ENCODE assay signal across 9 cellular contexts in genomic region chr6:135087403-135087802, GRCh38. TPM values are rescaled to one million over a fixed set of nuclear protein-coding genes. Genes with fewer than 3 reads are reported as not detected.
DNase-seq lines count a peak whose midpoint lies in the region; ATAC-seq and TF ChIP-seq lines count a peak whose summit lies in the region.
"Had no signal": no experiment of that assay in that cellular context is flagged by ENCODE, and none has a peak within 500 bp of the region (broad histone marks: within the 10 kb centered on the region; RNA-seq: fewer than 3 reads in every experiment).

No MANE protein-coding gene starts in this region.

- peak overlapping the region; percentile 94 for H3K27ac Mint-ChIP-seq in CD4-positive, alpha-beta T cell
- peak overlapping the region; percentile 66 to 87 for H3K27ac Mint-ChIP-seq in effector memory CD8-positive, alpha-beta T cell

- CTCF ChIA-PET in CD4-positive, alpha-beta T cell (lab: Charles Lee), result interaction anchor here (0.6 to 4.7 kb wide), 6 partner anchors 16 to 96 kb away, joined by 3 to 20 read pairs (median 6); partner anchors contain the start of gene HBS1L

- no peaks in the 10 kb centered on the region for H3K27me3 Mint-ChIP-seq in CD4-positive, alpha-beta T cell
- H3K27me3 Mint-ChIP-seq in effector memory CD8-positive, alpha-beta T cell, result no peaks in the 10 kb centered on the region

- no peaks in the 10 kb centered on the region for H4K20me1 ChIP-seq in OCI-LY1 (ENCODE audit: insufficient read depth, low read length)

- H3K36me3 Mint-ChIP-seq in CD4-positive, alpha-beta T cell (ENCODE audit: low read depth), result peaks cover 14% of the 10 kb centered on the region
- H3K36me3 Mint-ChIP-seq in effector memory CD8-positive, alpha-beta T cell (ENCODE audit: insufficient read depth), result peaks cover 9% of the 10 kb centered on the region

- H3F3A ChIP-seq in OCI-LY1 (ENCODE audit: insufficient read depth, low read length), result 0 out of 2 replicates have a peak, but pooled peaks cover 6% of the 10 kb centered on the region

- peaks cover 2% of the 10 kb centered on the region for H3K9me3 ChIP-seq in CD4-positive, alpha-beta T cell (ENCODE audit: control insufficient read depth, low read length)
- peaks cover 4% of the 10 kb centered on the region; the same call in 1 of the 2 replicates for H3K9me3 ChIP-seq in OCI-LY1 (ENCODE audit: low read length)

- H3K9ac ChIP-seq in OCI-LY1 (ENCODE audit: low read length), result peak overlapping the region; percentile 57

- peaks cover 71% of the 10 kb centered on the region for H3K4me1 Mint-ChIP-seq in CD4-positive, alpha-beta T cell (ENCODE audit: low read depth)
- peaks cover 22 to 32% of the 10 kb centered on the region in 2 donors for H3K4me1 Mint-ChIP-seq in effector memory CD8-positive, alpha-beta T cell (ENCODE audit: low read depth in 2 of 2)

- H3K4me2 ChIP-seq in OCI-LY1 (ENCODE audit: low read length), result peak overlapping the region; percentile 84

- H3K27me3 ChIP-seq in CD4-positive, alpha-beta T cell (ENCODE audit: control insufficient read depth, insufficient read depth, low read length), result no peaks in the 10 kb centered on the region
- H3K27me3 ChIP-seq in OCI-LY1 (ENCODE audit: insufficient read depth, low read length), result no peaks in the 10 kb centered on the region

- peak; percentile 41 for ATAC-seq in CD4-positive, alpha-beta T cell (ENCODE audit: poor library complexity)
- ATAC-seq in GM18498 (IDR thresholded peaks at IDR 0.05; ENCODE audit: unreplicated experiment) (peak; percentile 9), SK-N-SH treated with all-trans-retinoic acid at 6 μM for 48 hours (no peak; the same call in 2 of the 3 replicates), HG03045 (IDR thresholded peaks at IDR 0.05; ENCODE audit: unreplicated experiment) (no peak)
- ATAC-seq in effector memory CD8-positive, alpha-beta T cell (replicated peaks), result peak; percentile 16

- peaks cover 2% of the 10 kb centered on the region for H3K9me3 Mint-ChIP-seq in CD4-positive, alpha-beta T cell
- H3K9me3 Mint-ChIP-seq in effector memory CD8-positive, alpha-beta T cell, result no peaks in the 10 kb centered on the region

- H3K4me3 Mint-ChIP-seq in CD4-positive, alpha-beta T cell, result peak overlapping the region; percentile 78
- peak overlapping the region; percentile 57 to 78 for H3K4me3 Mint-ChIP-seq in effector memory CD8-positive, alpha-beta T cell

- peak overlapping the region; percentile 74 for H3K27ac ChIP-seq in CD4-positive, alpha-beta T cell (ENCODE audit: low read depth, low read length)
- H3K27ac ChIP-seq in OCI-LY1 (ENCODE audit: low read depth, low read length, poor library complexity, severe bottlenecking), result peak overlapping the region; percentile 84

- H3K4me1 ChIP-seq in OCI-LY1 (ENCODE audit: insufficient read depth, low read length, severe bottlenecking), result peaks cover 53% of the 10 kb centered on the region

- intact Hi-C loops in CD4-positive, alpha-beta T cell (cut with DNase I, micrococcal nuclease), result loop anchor here in 1 of 2 experiments (5.0 kb wide), 1 partner anchor 95 kb away; the partner anchor contains the start of gene MYB

- no peak for TF ChIP-seq CTCF in CD4-positive, alpha-beta T cell (IDR thresholded peaks at IDR 0.05)
- peak; percentile 29 for TF ChIP-seq CTCF in OCI-LY1 (IDR thresholded peaks at IDR 0.05; ENCODE audit: low read length)

- H3K9me2 ChIP-seq in OCI-LY1 (ENCODE audit: low read depth, low read length), result no peaks in the 10 kb centered on the region

- no peaks in the 10 kb centered on the region for H3K79me2 ChIP-seq in OCI-LY1 (ENCODE audit: insufficient read depth, low read length)

- H2AFZ ChIP-seq in OCI-LY1 (ENCODE audit: low read length), result peak overlapping the region; percentile 65

- no peaks in the 10 kb centered on the region for H3K36me3 ChIP-seq in OCI-LY1 (ENCODE audit: insufficient read depth, low read length)

- POLR2A ChIA-PET in CD4-positive, alpha-beta T cell (lab: Charles Lee), result interaction anchor here (0.7 to 5.6 kb wide), 17 partner anchors 9 to 103 kb away, joined by 3 to 57 read pairs (median 4); partner anchors contain the start of genes HBS1L and MYB

- H3K4me3 ChIP-seq in OCI-LY1 (ENCODE audit: low read depth, low read length, poor library complexity, severe bottlenecking), result peak overlapping the region; percentile 11

- peak in 5 of 10 experiments; percentile 6 to 18 (median 10) for DNase-seq in CD4-positive, alpha-beta T cell
- no peak for DNase-seq in effector memory CD8-positive, alpha-beta T cell
- DNase-seq in LoVo (ENCODE audit: low spot score), result no peak
- no peak for DNase-seq in AG08396 (ENCODE audit: low spot score)
- DNase-seq: NCI-H1436 had no signal

TF ChIP-seq in SK-N-SH treated with all-trans-retinoic acid at 6 μM for 48 hours, 23 proteins besides CTCF, POLR2A, EP300 and RAD21 (continues in another document):
- TF ChIP-seq TOX (CRISPR knock-in tag; IDR thresholded peaks at IDR 0.05; ENCODE audit: borderline replicate concordance), result no peak
- no peak for TF ChIP-seq ISL1 (CRISPR knock-in tag; IDR thresholded peaks at IDR 0.05)
- no peak for TF ChIP-seq ZFP3 (CRISPR knock-in tag; IDR thresholded peaks at IDR 0.05)
- TF ChIP-seq TSHZ2 (CRISPR knock-in tag; IDR thresholded peaks at IDR 0.05), result no peak
- TF ChIP-seq ZNF70 (CRISPR knock-in tag; IDR thresholded peaks at IDR 0.05), result no peak
- no peak for TF ChIP-seq PATZ1 (CRISPR knock-in tag; IDR thresholded peaks at IDR 0.05; ENCODE audit: borderline replicate concordance)
- no peak for TF ChIP-seq RARB (CRISPR knock-in tag; IDR thresholded peaks at IDR 0.05)
- TF ChIP-seq GLIS3 (CRISPR knock-in tag; IDR thresholded peaks at IDR 0.05), result no peak
- TF ChIP-seq BACH2 (CRISPR knock-in tag; IDR thresholded peaks at IDR 0.05; ENCODE audit: borderline replicate concordance), result no peak
- no peak for TF ChIP-seq TCF4 (CRISPR knock-in tag; IDR thresholded peaks at IDR 0.05; ENCODE audit: borderline replicate concordance)
- TF ChIP-seq CSRNP3 (CRISPR knock-in tag; IDR thresholded peaks at IDR 0.05), result no peak
- no peak for TF ChIP-seq CREB5 (CRISPR knock-in tag; IDR thresholded peaks at IDR 0.05; ENCODE audit: low read depth)
- TF ChIP-seq OSR1 (CRISPR knock-in tag; IDR thresholded peaks at IDR 0.05), result no peak

RNA-seq across cellular contexts. Expression of gene HBS1L, which starts 32.8 kb away (rescaled TPM):
- total RNA-seq in CD4-positive, alpha-beta T cell, result 100 to 1,000 TPM; 106 to 117 TPM

Comparison
In these comparisons a context has a peak if more than half of its experiments do, and no peak if none do; other contexts are left out.
1. ATAC-seq: peak in CD4-positive, alpha-beta T cell (single experiment), GM18498 (single experiment) and effector memory CD8-positive, alpha-beta T cell (single experiment); none in SK-N-SH treated with all-trans-retinoic acid at 6 μM for 48 hours (single experiment) and HG03045 (single experiment).